In the genomic region with DNA sequence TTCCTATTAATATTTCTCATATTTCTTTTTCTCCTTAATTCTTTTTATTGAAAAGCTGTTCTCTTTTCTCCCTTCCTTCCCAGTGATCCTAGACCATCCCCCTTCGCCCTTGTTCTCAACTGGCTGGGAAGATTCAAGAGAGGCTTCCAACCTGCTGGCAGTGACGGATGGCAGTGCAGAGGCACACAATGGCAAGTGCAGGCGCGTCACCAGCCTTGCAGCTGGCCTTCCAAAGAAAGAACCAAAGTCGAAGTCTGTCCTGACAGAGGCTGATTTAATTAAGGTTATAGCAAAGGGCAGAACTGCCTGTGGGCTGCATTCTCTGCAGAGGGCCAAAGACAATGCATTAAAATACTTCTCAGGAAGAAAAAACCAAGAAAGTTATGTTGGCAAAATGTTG, we compare ENCODE assay signal across 12 cellular contexts. TPM values are rescaled to one million over a fixed set of nuclear protein-coding genes. Genes with fewer than 3 reads are reported as not detected.
DNase-seq lines count a peak whose midpoint lies in the region; ATAC-seq and TF ChIP-seq lines count a peak whose summit lies in the region.
"Had no signal": no experiment of that assay in that cellular context is flagged by ENCODE, and none has a peak within 500 bp of the region (broad histone marks: within the 10 kb centered on the region; RNA-seq: fewer than 3 reads in every experiment).

No MANE protein-coding gene starts in this region.

- intact Hi-C loops in right lobe of liver (cut with DNase I), result loop anchor here in 1 of 2 donors (10.0 kb wide), 1 partner anchor 146 kb away; no protein-coding TSS in a partner anchor

- no peaks in the 10 kb centered on the region for H3K9me3 ChIP-seq in right lobe of liver
- H3K9me3 ChIP-seq: thoracic aorta had no signal

- POLR2A ChIA-PET in WTC11 (lab: Charles Lee), result no interaction called here

- 17% methylated on average over 5 of the region's 5 CpGs for WGBS in right lobe of liver (ENCODE audit: insufficient coverage, low coverage, low lambda C conversion rate, missing lambda C conversion rate)

- H3K27me3 Mint-ChIP-seq in stimulated activated naive CD8-positive, alpha-beta T cell treated with anti-CD3 and anti-CD28 coated beads, Interleukin-15, Interleukin-2, amounts not matched to agents 100 ng/mL and 50 ng/mL, for 24 hours, result no peaks in the 10 kb centered on the region
- no peaks in the 10 kb centered on the region; the same call in 1 of the 2 replicates for H3K27me3 Mint-ChIP-seq in WTC11 (ENCODE audit: low read depth)
- H3K27me3 Mint-ChIP-seq: activated naive CD8-positive, alpha-beta T cell treated with anti-CD3 and anti-CD28 coated beads, Interleukin-2, amount 10 ng/mL, durations not matched to agents 7 days and 5 days had no signal

- no peak overlapping the region for H3K4me3 ChIP-seq in right lobe of liver
- H3K4me3 ChIP-seq: lung, thoracic aorta had no signal

- H3K9me3 Mint-ChIP-seq in stimulated activated naive CD8-positive, alpha-beta T cell treated with anti-CD3 and anti-CD28 coated beads, Interleukin-15, Interleukin-2, amounts not matched to agents 100 ng/mL and 50 ng/mL, for 24 hours, result no peaks in the 10 kb centered on the region
- no peaks in the 10 kb centered on the region for H3K9me3 Mint-ChIP-seq in WTC11
- H3K9me3 Mint-ChIP-seq: activated naive CD8-positive, alpha-beta T cell treated with anti-CD3 and anti-CD28 coated beads, Interleukin-2, amount 10 ng/mL, durations not matched to agents 7 days and 5 days had no signal

- CTCF ChIA-PET in WTC11 (lab: Charles Lee), result interaction anchor here (1.7 to 2.0 kb wide), 2 partner anchors 8 to 208 kb away, joined by 5 to 11 read pairs; no protein-coding TSS in a partner anchor

- H3K27ac Mint-ChIP-seq in stimulated activated naive CD8-positive, alpha-beta T cell treated with anti-CD3 and anti-CD28 coated beads, Interleukin-15, Interleukin-2, amounts not matched to agents 100 ng/mL and 50 ng/mL, for 24 hours, result peak overlapping the region; percentile 12
- peak overlapping the region; percentile 90 for H3K27ac Mint-ChIP-seq in WTC11
- H3K27ac Mint-ChIP-seq: activated naive CD8-positive, alpha-beta T cell treated with anti-CD3 and anti-CD28 coated beads, Interleukin-2, amount 10 ng/mL, durations not matched to agents 7 days and 5 days had no signal

- H3K36me3 Mint-ChIP-seq in stimulated activated naive CD8-positive, alpha-beta T cell treated with anti-CD3 and anti-CD28 coated beads, Interleukin-15, Interleukin-2, amounts not matched to agents 100 ng/mL and 50 ng/mL, for 24 hours (ENCODE audit: low read depth), result peaks cover 12% of the 10 kb centered on the region
- H3K36me3 Mint-ChIP-seq in WTC11, result no peaks in the 10 kb centered on the region

- no peak for DNase-seq in stimulated activated naive CD8-positive, alpha-beta T cell treated with anti-CD3 and anti-CD28 coated beads, Interleukin-15, Interleukin-2, amounts not matched to agents 100 U/mL and 50 U/mL, for 24 hours
- peak; percentile 31 for DNase-seq in WTC11 (ENCODE audit: low spot score)
- DNase-seq in right lobe of liver, result peak; percentile 47 to 74 (median 73)
- no peak for DNase-seq in T-helper 2 cell
- no peak for DNase-seq in GOT3 (lab: John Stamatoyannopoulos, UW)
- DNase-seq: activated naive CD8-positive, alpha-beta T cell treated with anti-CD3 and anti-CD28 coated beads, Interleukin-2, amount 10 ng/mL, durations not matched to agents 7 days and 5 days; stimulated activated CD4-positive, alpha-beta T cell treated with anti-CD3 and anti-CD28 coated beads, Interleukin-2, amount 100 ng/mL, for 24 hours had no signal

- H3K27me3 ChIP-seq in right lobe of liver, result no peaks in the 10 kb centered on the region

- peaks cover 95% of the 10 kb centered on the region for H3K4me1 Mint-ChIP-seq in stimulated activated naive CD8-positive, alpha-beta T cell treated with anti-CD3 and anti-CD28 coated beads, Interleukin-15, Interleukin-2, amounts not matched to agents 100 ng/mL and 50 ng/mL, for 24 hours (ENCODE audit: low read depth)
- H3K4me1 Mint-ChIP-seq in WTC11, result peaks cover 91% of the 10 kb centered on the region

- H3K27ac ChIP-seq in right lobe of liver, result peak overlapping the region; percentile 10 to 84 (median 51)
- H3K27ac ChIP-seq: thoracic aorta had no signal

- TF ChIP-seq POLR2A in right lobe of liver (IDR thresholded peaks at IDR 0.05), result no peak

- TF ChIP-seq CTCF in WTC11 (IDR thresholded peaks at IDR 0.05) (no peak), right lobe of liver (IDR thresholded peaks at IDR 0.05) (no peak)

- H3K4me3 Mint-ChIP-seq in stimulated activated naive CD8-positive, alpha-beta T cell treated with anti-CD3 and anti-CD28 coated beads, Interleukin-15, Interleukin-2, amounts not matched to agents 100 ng/mL and 50 ng/mL, for 24 hours, result no peak overlapping the region
- peak overlapping the region; percentile 45 for H3K4me3 Mint-ChIP-seq in WTC11
- H3K4me3 Mint-ChIP-seq: activated naive CD8-positive, alpha-beta T cell treated with anti-CD3 and anti-CD28 coated beads, Interleukin-2, amount 10 ng/mL, durations not matched to agents 7 days and 5 days had no signal

- peaks cover 0 to 92% (median 32%) of the 10 kb centered on the region in 4 donors for H3K4me1 ChIP-seq in right lobe of liver

- no peak for ATAC-seq in stimulated activated naive CD8-positive, alpha-beta T cell treated with anti-CD3 and anti-CD28 coated beads, Interleukin-15, Interleukin-2, amounts not matched to agents 100 U/mL and 50 U/mL, for 24 hours
- ATAC-seq in WTC11, result peak; percentile 46
- peak; percentile 20 to 66 (median 56) for ATAC-seq in right lobe of liver
- ATAC-seq in GM19455 (IDR thresholded peaks at IDR 0.05; ENCODE audit: unreplicated experiment), result no peak
- no peak for ATAC-seq in GM21737 (IDR thresholded peaks at IDR 0.05; ENCODE audit: unreplicated experiment)

- no peaks in the 10 kb centered on the region for H3K36me3 ChIP-seq in right lobe of liver
- H3K36me3 ChIP-seq: thoracic aorta had no signal

TF ChIP-seq in WTC11, 78 proteins besides CTCF, POLR2A, EP300 and RAD21 (continues in another document):
- TF ChIP-seq KAT7 (CRISPR knock-in tag; IDR thresholded peaks at IDR 0.05; ENCODE audit: borderline replicate concordance) (no peak), JAZF1 (CRISPR knock-in tag; IDR thresholded peaks at IDR 0.05) (no peak), ZNF317 (CRISPR knock-in tag; IDR thresholded peaks at IDR 0.05; ENCODE audit: borderline replicate concordance, low read depth) (no peak), ZNF416 (CRISPR knock-in tag; IDR thresholded peaks at IDR 0.05) (no peak), ZBTB21 (CRISPR knock-in tag; IDR thresholded peaks at IDR 0.05; ENCODE audit: borderline replicate concordance) (no peak), NR1H2 (CRISPR knock-in tag; IDR thresholded peaks at IDR 0.05) (no peak), RORB (CRISPR knock-in tag; IDR thresholded peaks at IDR 0.05) (no peak), ETV6 (CRISPR knock-in tag; IDR thresholded peaks at IDR 0.05) (no peak), ZNF671 (CRISPR knock-in tag; IDR thresholded peaks at IDR 0.05) (no peak), ZNF263 (CRISPR knock-in tag; IDR thresholded peaks at IDR 0.05; ENCODE audit: low read depth) (no peak)
- TF ChIP-seq, protein P1, sequence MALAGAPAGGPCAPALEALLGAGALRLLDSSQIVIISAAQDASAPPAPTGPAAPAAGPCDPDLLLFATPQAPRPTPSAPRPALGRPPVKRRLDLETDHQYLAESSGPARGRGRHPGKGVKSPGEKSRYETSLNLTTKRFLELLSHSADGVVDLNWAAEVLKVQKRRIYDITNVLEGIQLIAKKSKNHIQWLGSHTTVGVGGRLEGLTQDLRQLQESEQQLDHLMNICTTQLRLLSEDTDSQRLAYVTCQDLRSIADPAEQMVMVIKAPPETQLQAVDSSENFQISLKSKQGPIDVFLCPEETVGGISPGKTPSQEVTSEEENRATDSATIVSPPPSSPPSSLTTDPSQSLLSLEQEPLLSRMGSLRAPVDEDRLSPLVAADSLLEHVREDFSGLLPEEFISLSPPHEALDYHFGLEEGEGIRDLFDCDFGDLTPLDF (CRISPR knock-in tag; IDR thresholded peaks at IDR 0.05), result no peak
- TF ChIP-seq, protein P2, sequence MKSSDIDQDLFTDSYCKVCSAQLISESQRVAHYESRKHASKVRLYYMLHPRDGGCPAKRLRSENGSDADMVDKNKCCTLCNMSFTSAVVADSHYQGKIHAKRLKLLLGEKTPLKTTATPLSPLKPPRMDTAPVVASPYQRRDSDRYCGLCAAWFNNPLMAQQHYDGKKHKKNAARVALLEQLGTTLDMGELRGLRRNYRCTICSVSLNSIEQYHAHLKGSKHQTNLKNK (CRISPR knock-in tag; IDR thresholded peaks at IDR 0.05), result no peak
- TF ChIP-seq, protein P3, sequence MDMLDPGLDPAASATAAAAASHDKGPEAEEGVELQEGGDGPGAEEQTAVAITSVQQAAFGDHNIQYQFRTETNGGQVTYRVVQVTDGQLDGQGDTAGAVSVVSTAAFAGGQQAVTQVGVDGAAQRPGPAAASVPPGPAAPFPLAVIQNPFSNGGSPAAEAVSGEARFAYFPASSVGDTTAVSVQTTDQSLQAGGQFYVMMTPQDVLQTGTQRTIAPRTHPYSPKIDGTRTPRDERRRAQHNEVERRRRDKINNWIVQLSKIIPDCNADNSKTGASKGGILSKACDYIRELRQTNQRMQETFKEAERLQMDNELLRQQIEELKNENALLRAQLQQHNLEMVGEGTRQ (CRISPR knock-in tag; IDR thresholded peaks at IDR 0.05), result no peak
- TF ChIP-seq, protein P4, sequence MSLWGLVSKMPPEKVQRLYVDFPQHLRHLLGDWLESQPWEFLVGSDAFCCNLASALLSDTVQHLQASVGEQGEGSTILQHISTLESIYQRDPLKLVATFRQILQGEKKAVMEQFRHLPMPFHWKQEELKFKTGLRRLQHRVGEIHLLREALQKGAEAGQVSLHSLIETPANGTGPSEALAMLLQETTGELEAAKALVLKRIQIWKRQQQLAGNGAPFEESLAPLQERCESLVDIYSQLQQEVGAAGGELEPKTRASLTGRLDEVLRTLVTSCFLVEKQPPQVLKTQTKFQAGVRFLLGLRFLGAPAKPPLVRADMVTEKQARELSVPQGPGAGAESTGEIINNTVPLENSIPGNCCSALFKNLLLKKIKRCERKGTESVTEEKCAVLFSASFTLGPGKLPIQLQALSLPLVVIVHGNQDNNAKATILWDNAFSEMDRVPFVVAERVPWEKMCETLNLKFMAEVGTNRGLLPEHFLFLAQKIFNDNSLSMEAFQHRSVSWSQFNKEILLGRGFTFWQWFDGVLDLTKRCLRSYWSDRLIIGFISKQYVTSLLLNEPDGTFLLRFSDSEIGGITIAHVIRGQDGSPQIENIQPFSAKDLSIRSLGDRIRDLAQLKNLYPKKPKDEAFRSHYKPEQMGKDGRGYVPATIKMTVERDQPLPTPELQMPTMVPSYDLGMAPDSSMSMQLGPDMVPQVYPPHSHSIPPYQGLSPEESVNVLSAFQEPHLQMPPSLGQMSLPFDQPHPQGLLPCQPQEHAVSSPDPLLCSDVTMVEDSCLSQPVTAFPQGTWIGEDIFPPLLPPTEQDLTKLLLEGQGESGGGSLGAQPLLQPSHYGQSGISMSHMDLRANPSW (CRISPR knock-in tag; conservative IDR thresholded peaks at IDR 0.05; ENCODE audit: low read depth), result no peak

RNA-seq across cellular contexts. Expression of a gene that starts 7.4 kb away (rescaled TPM):
- 40.5 to 43.2 TPM (median 40.6 TPM) in 3 replicates for total RNA-seq in WTC11 (2021)
- total RNA-seq in right lobe of liver, result 10 to 100 TPM; 40.9 to 92.8 (median 56.5) TPM

Comparison
In these comparisons a context has a peak if more than half of its experiments do, and no peak if none do; other contexts are left out.
1. ATAC-seq: peak in WTC11 (single experiment) and right lobe of liver (4 of 4); none in stimulated activated naive CD8-positive, alpha-beta T cell treated with anti-CD3 and anti-CD28 coated beads, Interleukin-15, Interleukin-2, amounts not matched to agents 100 U/mL and 50 U/mL, for 24 hours (single experiment), GM19455 (single experiment) and GM21737 (single experiment).
2. DNase-seq: peak in WTC11 (single experiment) and right lobe of liver (3 of 3); none in stimulated activated naive CD8-positive, alpha-beta T cell treated with anti-CD3 and anti-CD28 coated beads, Interleukin-15, Interleukin-2, amounts not matched to agents 100 U/mL and 50 U/mL, for 24 hours (single experiment), T-helper 2 cell (0 of 5) and GOT3 (single experiment).